ENCODE assay signal across 8 cellular contexts in the genomic region with DNA sequence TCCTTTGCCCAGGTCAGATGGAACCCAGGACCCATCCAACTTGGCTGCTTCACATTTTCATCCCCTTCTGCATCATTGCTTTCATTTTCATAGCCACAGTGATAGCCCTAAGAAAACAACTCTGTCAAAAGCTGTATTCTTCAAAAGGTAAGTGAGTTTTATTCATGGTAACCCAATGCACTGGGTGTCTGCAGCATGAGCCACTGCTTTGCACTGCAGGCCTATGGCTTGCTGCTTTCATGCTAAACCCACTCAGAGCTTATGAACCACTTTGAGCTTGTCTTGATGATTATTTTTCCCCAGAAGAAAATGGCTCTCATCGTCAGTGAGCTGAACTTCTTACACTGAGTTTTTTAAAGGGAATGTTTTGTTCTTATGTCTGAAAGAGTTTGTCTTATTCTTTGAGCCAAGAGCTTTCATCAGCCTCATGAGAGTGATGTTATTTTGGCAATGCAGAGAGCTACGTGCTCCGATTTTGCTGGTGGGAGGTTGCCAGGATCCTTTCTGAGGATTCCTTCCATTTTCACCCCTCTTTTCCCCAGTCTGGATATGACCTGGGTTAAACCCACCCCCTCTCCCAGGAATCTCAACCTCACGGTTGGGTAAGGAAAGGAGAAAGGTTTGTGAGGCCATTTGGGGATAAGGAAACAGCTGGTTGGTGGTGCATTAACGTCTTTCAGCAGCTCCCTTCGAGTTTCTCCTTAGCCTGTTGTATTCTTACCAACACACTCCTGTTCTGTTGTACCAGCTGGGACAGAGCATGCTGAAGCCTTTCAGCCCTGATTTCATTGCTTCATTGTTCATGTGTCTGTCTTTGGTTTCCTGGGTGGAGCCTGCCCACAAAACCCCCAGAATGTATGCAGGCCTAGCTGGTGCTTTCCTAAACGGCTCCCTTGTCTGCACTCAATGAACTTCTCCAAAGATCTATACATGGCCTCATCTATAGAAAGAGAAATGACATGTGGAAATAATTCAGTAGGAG. TPM values are rescaled to one million over a fixed set of nuclear protein-coding genes. Genes with fewer than 3 reads are reported as not detected.
DNase-seq lines count a peak whose midpoint lies in the region; ATAC-seq and FAIRE-seq lines count a peak whose summit lies in the region.

No MANE protein-coding gene starts in this region.

- H3K36me3 ChIP-seq in small intestine (ENCODE audit: control insufficient read depth in 2 of 2, insufficient read depth in 2 of 2, low read length in 2 of 2), result no peaks in the 10 kb centered on the region

- no peaks in the 10 kb centered on the region for H3K4me1 ChIP-seq in small intestine (ENCODE audit: control insufficient read depth in 2 of 2, insufficient read depth in 1 of 2, low read depth in 1 of 2, low read length in 1 of 2)

- no peaks in the 10 kb centered on the region for H3K9me3 ChIP-seq in small intestine (ENCODE audit: control insufficient read depth, low read depth)

- no peaks in the 10 kb centered on the region for H3K27me3 ChIP-seq in small intestine (ENCODE audit: control insufficient read depth in 2 of 2, insufficient read depth in 2 of 2, low read length in 2 of 2)

- DNase-seq in activated CD4-positive, alpha-beta T cell treated with anti-CD3 and anti-CD28 coated beads for 4 hours, result peak; percentile 28 to 39
- DNase-seq in fibroblast of the conjunctiva (ENCODE audit: low read depth) (peak; percentile 16), cerebellum (ENCODE audit: low spot score) (no peak), small intestine (no peak), SK-N-DZ (ENCODE audit: low spot score) (no peak)
- DNase-seq in stimulated activated naive CD4-positive, alpha-beta T cell (lab: John Stamatoyannopoulos, UW), result peak; percentile 27 to 64 (median 41)

- ATAC-seq in GM18502 (IDR thresholded peaks at IDR 0.05; ENCODE audit: poor library complexity, unreplicated experiment), result peak; percentile 73
- ATAC-seq in HG03025 (IDR thresholded peaks at IDR 0.05; ENCODE audit: low FRiP score, unreplicated experiment), result peak; percentile 52

- H3K4me3 ChIP-seq in small intestine (ENCODE audit: low read depth in 1 of 2, low read length in 2 of 2), result no peak overlapping the region

- WGBS in small intestine, 3 donors, result 51 to 76% (median 64%) methylated on average over 7 of the region's 7 CpGs

- H3K27ac ChIP-seq in small intestine (ENCODE audit: low read depth in 1 of 2, low read length in 1 of 2), result no peak overlapping the region

- FAIRE-seq in small intestine (lab: Jason Lieb, UNC), result no peak

RNA-seq across cellular contexts. Expression of gene PDCD1LG2, which starts 47.6 kb away (rescaled TPM):
- 0.09 TPM for total RNA-seq in cerebellum
- polyA plus RNA-seq in small intestine, result under 1 TPM in 1 of 3 donors, not detected in 2; 0.42 TPM
- not detected in 2 replicates for polyA plus RNA-seq in SK-N-DZ (2014; cell fraction: cytosol; rRNA removed)
- polyA plus RNA-seq in SK-N-DZ (2014; cell fraction: nucleus; rRNA removed), result not detected in 2 replicates

Comparison
In these comparisons a context has a peak if more than half of its experiments do, and no peak if none do; other contexts are left out.
1. DNase-seq: peak in activated CD4-positive, alpha-beta T cell treated with anti-CD3 and anti-CD28 coated beads for 4 hours (2 of 2), fibroblast of the conjunctiva (single experiment) and stimulated activated naive CD4-positive, alpha-beta T cell (6 of 6); none in cerebellum (single experiment), small intestine (single experiment) and SK-N-DZ (single experiment).